ENCODE assay signal across 35 cellular contexts in genomic region chr11:42077794-42078193, GRCh38.
"Had no signal": no experiment of that assay in that cellular context is flagged by ENCODE, and none has a peak within 500 bp of the region (broad histone marks: within the 10 kb centered on the region; RNA-seq: fewer than 3 reads in every experiment).

No MANE protein-coding gene starts in this region.

- DNase-seq: Karpas-422, Kasumi-1, MG63, MM.1S, MV-4-11, NCI-H1048, NCI-H1092, NCI-H1092 treated with DMSO at 0.1 percent for 48 hours, NCI-H1105, NCI-H1105 treated with DMSO at 0.1 percent for 48 hours, NCI-H1417, NCI-H1417 treated with DMSO at 0.1 percent for 48 hours, NCI-H1436, NCI-H1436 treated with DMSO at 0.1 percent for 48 hours, NCI-H146, NCI-H1694, NCI-H1694 treated with DMSO at 0.1 percent for 48 hours, NCI-H187, NCI-H187 treated with DMSO at 0.1 percent for 48 hours, NCI-H1930, NCI-H2029, NCI-H2029 treated with DMSO at 0.1 percent for 48 hours, NCI-H2081, NCI-H2081 treated with DMSO at 0.1 percent for 48 hours, NCI-H2107, NCI-H2171, NCI-H2171 treated with DMSO at 0.1 percent for 48 hours, NCI-H2227 treated with DMSO at 0.1 percent for 48 hours, NCI-H226, NCI-H345, NCI-H446, NCI-H446 treated with DMSO at 0.1 percent for 48 hours, NCI-H510A, NCI-H524, NCI-H524 treated with DMSO at 0.1 percent for 48 hours had no signal

- H3K27me3 ChIP-seq: MG63 had no signal

- H3K9me3 ChIP-seq: MG63 had no signal

- H3K4me3 ChIP-seq: MG63 had no signal

- H3K36me3 ChIP-seq: MG63 had no signal
